In genomic region chr3:48407542-48408099, GRCh38 we compare ENCODE assay signal across 21 cellular contexts. TPM values are rescaled to one million over a fixed set of nuclear protein-coding genes. Genes with fewer than 3 reads are reported as not detected.
A peak's percentile ranks its signal among the peaks of the same experiment; 100 is the strongest.
DNase-seq lines count a peak whose midpoint lies in the region; ATAC-seq and TF ChIP-seq lines count a peak whose summit lies in the region.
"Had no signal": no experiment of that assay in that cellular context is flagged by ENCODE, and none has a peak within 500 bp of the region (broad histone marks: within the 10 kb centered on the region; RNA-seq: fewer than 3 reads in every experiment).

No MANE protein-coding gene starts in this region.

- H3K18ac ChIP-seq in mesendoderm (ENCODE audit: low read length) = no peak overlapping the region

- H3K4me2 ChIP-seq in mammary epithelial cell (ENCODE audit: insufficient read depth, low read depth, low read length) = no peak overlapping the region
- no peak overlapping the region for H3K4me2 ChIP-seq in mesendoderm (ENCODE audit: low read length)

- WGBS in mammary epithelial cell (ENCODE audit: low coverage, missing lambda C conversion rate) = 95% methylated on average over 7 of the region's 8 CpGs
- WGBS in mesendoderm (ENCODE audit: extremely low coverage, insufficient coverage, low lambda C conversion rate) = no CpG with 5 or more reads among the region's 8 CpGs

- no peak overlapping the region for H2AK5ac ChIP-seq in mesendoderm (ENCODE audit: low read length)

- H3K9me3 ChIP-seq in mammary epithelial cell (replicated peaks; ENCODE audit: insufficient read depth, low read length) (no peaks in the 10 kb centered on the region), Peyer's patch (no peaks in the 10 kb centered on the region), tibial artery (no peaks in the 10 kb centered on the region)

- H4K20me1 ChIP-seq in mammary epithelial cell (ENCODE audit: insufficient read depth, low read length) = no peaks in the 10 kb centered on the region

- H3K4me1 ChIP-seq in mammary epithelial cell (ENCODE audit: insufficient read depth, low read length) (peaks cover 7% of the 10 kb centered on the region), Peyer's patch (no peaks in the 10 kb centered on the region), mesendoderm (ENCODE audit: control insufficient read depth, low read depth, low read length) (no peaks in the 10 kb centered on the region), tibial artery (peaks cover 0 to 37% (median 31%) of the 10 kb centered on the region in 4 donors)

- H3K27ac Mint-ChIP-seq in MCF 10A (ENCODE audit: low read depth, unreplicated experiment) = peak overlapping the region; percentile 64
- H3K27ac Mint-ChIP-seq: activated naive CD8-positive, alpha-beta T cell had no signal

- no peaks in the 10 kb centered on the region for H3K9me3 Mint-ChIP-seq in MCF 10A (ENCODE audit: unreplicated experiment)
- H3K9me3 Mint-ChIP-seq: CD8-positive, alpha-beta memory T cell had no signal

- H2AFZ ChIP-seq in mammary epithelial cell (ENCODE audit: low read depth, low read length) = no peak overlapping the region

- H2BK15ac ChIP-seq in mesendoderm (replicated peaks; ENCODE audit: low read depth) = no peak overlapping the region

- no peak overlapping the region for H4K8ac ChIP-seq in mesendoderm (ENCODE audit: low read depth, low read length)

- DNase-seq in MCF 10A (ENCODE audit: unreplicated experiment) = no peak
- DNase-seq in mammary epithelial cell = no peak
- peak in 2 of 3 donors; percentile 8 to 35 for DNase-seq in Peyer's patch
- peak; percentile 59 for DNase-seq in mesendoderm
- peak; percentile 13 to 38 for DNase-seq in tibial artery
- no peak for DNase-seq in caudate nucleus (lab: John Stamatoyannopoulos, UW)
- DNase-seq in HT-29 (ENCODE audit: low spot score) = no peak
- DNase-seq: activated CD4-positive, CD25-positive, alpha-beta regulatory T cell; brain microvascular endothelial cell; EL; erythroblast; NCI-H1417; NCI-H2171 treated with DMSO at 0.1 percent for 48 hours; NCI-H82; stimulated activated CD4-positive, alpha-beta T cell treated with anti-CD3 and anti-CD28 coated beads, Interleukin-4, amount 100 ng/mL, for 1 hour had no signal

- no peak for ATAC-seq in GM21381 (IDR thresholded peaks at IDR 0.05; ENCODE audit: unreplicated experiment)
- ATAC-seq: left lobe of liver had no signal

- H3K56ac ChIP-seq in mesendoderm (ENCODE audit: low read length) = no peak overlapping the region

- no peak overlapping the region for H3K23ac ChIP-seq in mesendoderm (ENCODE audit: low read length)

- H4K5ac ChIP-seq in mesendoderm (ENCODE audit: low read length) = no peak overlapping the region

- in situ Hi-C loops in mammary epithelial cell (cut with MboI; ENCODE audit: low sequenced_read_pairs in 2 of 2) = loop anchor here in 1 of 2 donors (10.0 kb wide), 1 partner anchor 133 kb away; no protein-coding TSS in a partner anchor

- no peak overlapping the region for H3K27ac ChIP-seq in mammary epithelial cell (ENCODE audit: insufficient read depth, low read depth, low read length)
- no peak overlapping the region for H3K27ac ChIP-seq in Peyer's patch
- H3K27ac ChIP-seq in mesendoderm (ENCODE audit: low read depth, low read length) = no peak overlapping the region
- H3K27ac ChIP-seq in tibial artery = peak overlapping the region; percentile 84 to 85
- H3K27ac ChIP-seq in caudate nucleus (ENCODE audit: low read depth, low read length) = no peak overlapping the region
- H3K27ac ChIP-seq: brain microvascular endothelial cell had no signal

- peaks cover 15% of the 10 kb centered on the region for H3K79me2 ChIP-seq in mammary epithelial cell (ENCODE audit: insufficient read depth, low read length)
- H3K79me2 ChIP-seq in mesendoderm (ENCODE audit: control insufficient read depth, insufficient read depth, low read length) = no peaks in the 10 kb centered on the region

- H3K4me3 ChIP-seq in mammary epithelial cell (replicated peaks in 1 of 3; ENCODE audit: insufficient read depth in 1 of 3, low read depth in 2 of 3, low read length in 3 of 3) (no peak overlapping the region), Peyer's patch (no peak overlapping the region), mesendoderm (ENCODE audit: low read length) (no peak overlapping the region), tibial artery (no peak overlapping the region)

- peaks cover 71% of the 10 kb centered on the region for H3K36me3 Mint-ChIP-seq in MCF 10A (ENCODE audit: insufficient read depth, unreplicated experiment)
- H3K36me3 Mint-ChIP-seq: activated naive CD8-positive, alpha-beta T cell had no signal

- dilution Hi-C loops in mammary epithelial cell (cut with HindIII; ENCODE audit: low sequenced_read_pairs) = no loop called here

- intact Hi-C loops in MCF 10A (cut with micrococcal nuclease) = no loop called here
- intact Hi-C loops in mammary epithelial cell (cut with micrococcal nuclease) = no loop called here
- intact Hi-C loops in tibial artery (cut with DNase I; ENCODE audit: low total_unique reads) = no loop called here

- H3K27me3 Mint-ChIP-seq in MCF 10A (ENCODE audit: insufficient read depth, unreplicated experiment) = no peaks in the 10 kb centered on the region
- H3K27me3 Mint-ChIP-seq: activated naive CD8-positive, alpha-beta T cell had no signal

- no peak overlapping the region for H2BK5ac ChIP-seq in mesendoderm (ENCODE audit: low read length)

- CTCF ChIA-PET in MCF 10A (lab: Yijun Ruan, JAX) (interaction anchor here (0.6 to 22.6 kb wide), 5 partner anchors 29 to 138 kb away, joined by 3 to 647 read pairs (median 3); partner anchors contain the start of genes CCDC51 and TMA7), mammary epithelial cell (lab: Charles Lee; ENCODE audit: low non-redundant PET) (no interaction called here)

- H2BK120ac ChIP-seq in mesendoderm (ENCODE audit: low read depth, low read length) = no peak overlapping the region

- H3K27me3 ChIP-seq in mammary epithelial cell (ENCODE audit: insufficient read depth, low read length) (no peaks in the 10 kb centered on the region), Peyer's patch (no peaks in the 10 kb centered on the region), mesendoderm (ENCODE audit: insufficient read depth, low read length, poor library complexity) (no peaks in the 10 kb centered on the region), tibial artery (no peaks in the 10 kb centered on the region)
- H3K27me3 ChIP-seq: brain microvascular endothelial cell had no signal

- no peak overlapping the region for H3K4me3 Mint-ChIP-seq in MCF 10A (ENCODE audit: unreplicated experiment)
- H3K4me3 Mint-ChIP-seq: activated naive CD8-positive, alpha-beta T cell; CD8-positive, alpha-beta memory T cell had no signal

- H3K9ac ChIP-seq in mammary epithelial cell (ENCODE audit: insufficient read depth, low read length) (no peak overlapping the region), mesendoderm (ENCODE audit: low read length) (no peak overlapping the region)

- peaks cover 17% of the 10 kb centered on the region for H3K4me1 Mint-ChIP-seq in MCF 10A (ENCODE audit: insufficient read depth, unreplicated experiment)
- H3K4me1 Mint-ChIP-seq: CD8-positive, alpha-beta memory T cell had no signal

- TF ChIP-seq CTCF in MCF 10A (IDR thresholded peaks at IDR 0.05; ENCODE audit: unreplicated experiment) (no peak), mammary epithelial cell (conservative IDR thresholded peaks at IDR 0.05 in 1 of 2, IDR thresholded peaks at IDR 0.05 in 1 of 2; ENCODE audit: extremely low read depth in 1 of 2, insufficient read depth in 1 of 2, low read depth in 1 of 2, low read length in 2 of 2) (no peak), Peyer's patch (IDR thresholded peaks at IDR 0.05) (no peak), tibial artery (IDR thresholded peaks at IDR 0.05) (no peak)

- no peaks in the 10 kb centered on the region for H3K79me1 ChIP-seq in mesendoderm (ENCODE audit: low read length)

- BruUV-seq in MCF 10A (replicated peaks; lab: Mats Ljungman, UMichigan) (no TSS peak), mammary epithelial cell (replicated peaks; lab: Mats Ljungman, UMichigan) (no TSS peak)

- H3K36me3 ChIP-seq in mammary epithelial cell (ENCODE audit: insufficient read depth, low read length) = peaks cover 54% of the 10 kb centered on the region
- peaks cover 0 to 84% (median 0%) of the 10 kb centered on the region in 3 donors for H3K36me3 ChIP-seq in Peyer's patch
- peaks cover 32% of the 10 kb centered on the region for H3K36me3 ChIP-seq in mesendoderm (ENCODE audit: control insufficient read depth, insufficient read depth, low read length)
- H3K36me3 ChIP-seq in tibial artery = peaks cover 80 to 100% (median 98%) of the 10 kb centered on the region in 3 donors
- H3K36me3 ChIP-seq: brain microvascular endothelial cell had no signal

- TF ChIP-seq POLR2A in Peyer's patch (IDR thresholded peaks at IDR 0.05) = no peak

- H3K4ac ChIP-seq in mesendoderm (ENCODE audit: low read depth, low read length) = no peak overlapping the region

- POLR2A ChIA-PET in MCF 10A (lab: Yijun Ruan, JAX) = interaction anchor here (1.0 to 22.1 kb wide), 5 partner anchors 7 to 140 kb away, joined by 3 to 749 read pairs (median 5); partner anchors contain the start of genes CCDC51, PLXNB1 and TMA7

RNA-seq across cellular contexts. Expression of gene PLXNB1, which starts 22.3 kb away (rescaled TPM):
- total RNA-seq in MCF 10A (2022) (90.0 and 101 TPM in 2 replicates), mammary epithelial cell (100 to 1,000 TPM; 163 to 195 TPM), Peyer's patch (100 to 1,000 TPM; 150 to 455 (median 312) TPM)
- polyA plus RNA-seq in mammary epithelial cell = 100 TPM
- polyA minus RNA-seq in mammary epithelial cell = 205 TPM
- polyA plus RNA-seq in mesendoderm (2013, experiment 1 of 2) = 58.6 TPM
- polyA plus RNA-seq in mesendoderm (2013, experiment 2 of 2) = 54.5 TPM
- 194 and 209 TPM in 2 replicates for total RNA-seq in HT-29 (2014; rRNA removed; shearing (Covaris generic))

RNA-seq across cellular contexts. Expression of gene CCDC51, which starts 32.3 kb away (rescaled TPM):
- total RNA-seq in MCF 10A (2022) = 31.9 and 32.5 TPM in 2 replicates
- 10 to 100 TPM; 25.6 to 27.3 TPM for total RNA-seq in mammary epithelial cell
- polyA plus RNA-seq in mammary epithelial cell = 46.3 TPM
- 13.6 TPM for polyA minus RNA-seq in mammary epithelial cell
- total RNA-seq in Peyer's patch = 10 to 100 TPM in 1 of 4 donors, 1 to 10 TPM in 3; 7.4 to 13.1 (median 9.1) TPM
- 17.5 TPM for polyA plus RNA-seq in mesendoderm (2013, experiment 1 of 2)
- 16.4 TPM for polyA plus RNA-seq in mesendoderm (2013, experiment 2 of 2)
- total RNA-seq in HT-29 (2014; rRNA removed; shearing (Covaris generic)) = 19.1 and 24.3 TPM in 2 replicates

RNA-seq across cellular contexts. Expression of gene TMA7, which starts 32.4 kb away (rescaled TPM):
- total RNA-seq in MCF 10A (2022) = 356 and 372 TPM in 2 replicates
- total RNA-seq in mammary epithelial cell = 100 to 1,000 TPM in 1 of 2 donors, 10 to 100 TPM in 1; 80.5 to 270 TPM
- polyA plus RNA-seq in mammary epithelial cell = 224 TPM
- 32.7 TPM for polyA minus RNA-seq in mammary epithelial cell
- total RNA-seq in Peyer's patch = 100 to 1,000 TPM; 142 to 246 (median 153) TPM
- 1,066 TPM for polyA plus RNA-seq in mesendoderm (2013, experiment 1 of 2)
- 1,068 TPM for polyA plus RNA-seq in mesendoderm (2013, experiment 2 of 2)
- 173 and 180 TPM in 2 replicates for total RNA-seq in HT-29 (2014; rRNA removed; shearing (Covaris generic))

RNA-seq across cellular contexts. Expression of gene FBXW12, which starts 35.6 kb away (rescaled TPM):
- total RNA-seq in MCF 10A (2022) (not detected in 2 replicates), mammary epithelial cell (not detected), Peyer's patch (not detected)
- polyA plus RNA-seq in mammary epithelial cell = not detected
- not detected for polyA minus RNA-seq in mammary epithelial cell
- 0.03 TPM for polyA plus RNA-seq in mesendoderm (2013, experiment 1 of 2)
- 0.08 TPM for polyA plus RNA-seq in mesendoderm (2013, experiment 2 of 2)
- total RNA-seq in HT-29 (2014; rRNA removed; shearing (Covaris generic)) = not detected in 2 replicates
- total RNA-seq: CD8-positive, alpha-beta memory T cell; left lobe of liver; LHCN-M2; mononuclear cell had no signal
- polyA plus RNA-seq: CD8-positive, alpha-beta memory T cell had no signal

RNA-seq across cellular contexts. Expression of gene ATRIP, which starts 38.9 kb away (rescaled TPM):
- total RNA-seq in MCF 10A (2022) (8.6 and 9.1 TPM in 2 replicates), mammary epithelial cell (10 to 100 TPM in 1 of 2 donors, 1 to 10 TPM in 1; 7.2 to 13.2 TPM), Peyer's patch (10 to 100 TPM in 1 of 4 donors, 1 to 10 TPM in 3; 2.6 to 13.2 (median 6.0) TPM)
- 11.7 TPM for polyA plus RNA-seq in mammary epithelial cell
- polyA minus RNA-seq in mammary epithelial cell = 10.1 TPM
- polyA plus RNA-seq in mesendoderm (2013, experiment 1 of 2) = 15.5 TPM
- polyA plus RNA-seq in mesendoderm (2013, experiment 2 of 2) = 16.0 TPM
- 6.7 and 7.7 TPM in 2 replicates for total RNA-seq in HT-29 (2014; rRNA removed; shearing (Covaris generic))

Comparison
In these comparisons a context has a peak if more than half of its experiments do, and no peak if none do; other contexts are left out.
1. DNase-seq: peak in Peyer's patch (2 of 3), mesendoderm (single experiment) and tibial artery (2 of 2); none in MCF 10A (single experiment), mammary epithelial cell (single experiment), caudate nucleus (0 of 61) and HT-29 (single experiment).
2. H3K27ac ChIP-seq: peak in tibial artery (2 of 2); none in mammary epithelial cell (single experiment), Peyer's patch (0 of 4), mesendoderm (single experiment) and caudate nucleus (single experiment).